In the genomic region with DNA sequence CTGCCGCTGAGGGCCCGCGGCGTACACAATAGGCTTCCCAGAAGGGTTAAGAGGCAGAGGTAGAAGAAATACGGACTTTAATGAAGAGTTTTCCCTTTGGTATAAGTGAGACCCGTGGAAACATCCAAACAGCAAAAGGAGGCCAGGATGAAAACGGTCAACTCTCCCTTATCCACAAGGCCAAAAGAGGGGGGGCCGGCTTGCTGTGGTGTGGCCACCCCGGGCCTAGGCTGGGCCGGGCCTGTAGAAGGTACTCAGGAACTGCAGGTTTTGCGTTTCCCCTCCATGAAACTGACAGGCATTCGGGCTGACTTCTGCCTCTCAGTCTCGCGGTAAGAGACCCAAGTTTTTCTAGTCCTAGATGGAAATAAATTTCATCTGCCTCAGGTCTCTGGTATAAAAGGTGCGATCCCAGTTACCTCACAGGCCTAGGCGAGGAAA, we compare ENCODE assay signal across 8 cellular contexts. TPM values are rescaled to one million over a fixed set of nuclear protein-coding genes. Genes with fewer than 3 reads are reported as not detected.
A peak's percentile ranks its signal among the peaks of the same experiment; 100 is the strongest.
DNase-seq lines count a peak whose midpoint lies in the region; ATAC-seq and TF ChIP-seq lines count a peak whose summit lies in the region.

No MANE protein-coding gene starts in this region.

- intact Hi-C loops in CD4-positive, alpha-beta T cell (cut with DNase I, micrococcal nuclease), result loop anchor here (1.0 to 5.0 kb wide), 4 partner anchors 37 to 100 kb away; a partner anchor contains a TSS
- intact Hi-C loops in dendritic cell treated with granulocyte-macrophage colony-stimulating factor and Interleukin-4, amounts not matched to agents 40 ng/mL and 50 ng/mL, for 4 days (cut with micrococcal nuclease), result loop anchor here (5.0 to 10.0 kb wide), 2 partner anchors 35 to 123 kb away; no protein-coding TSS in a partner anchor

- no peaks in the 10 kb centered on the region for H3K9me3 Mint-ChIP-seq in CD4-positive, alpha-beta T cell
- H3K9me3 Mint-ChIP-seq in dendritic cell treated with granulocyte-macrophage colony-stimulating factor and Interleukin-4, amounts not matched to agents 40 ng/mL and 50 ng/mL, for 4 days, result no peaks in the 10 kb centered on the region

- peaks cover 20% of the 10 kb centered on the region for H3K4me1 Mint-ChIP-seq in CD4-positive, alpha-beta T cell (ENCODE audit: low read depth)
- H3K4me1 Mint-ChIP-seq in dendritic cell treated with granulocyte-macrophage colony-stimulating factor and Interleukin-4, amounts not matched to agents 40 ng/mL and 50 ng/mL, for 4 days (ENCODE audit: low read depth), result peaks cover 55% of the 10 kb centered on the region

- POLR2A ChIA-PET in CD4-positive, alpha-beta T cell (lab: Charles Lee), result interaction anchor here (1.1 to 3.2 kb wide), 12 partner anchors 8 to 123 kb away, joined by 3 to 28 read pairs (median 9); a partner anchor contains a TSS

- ATAC-seq in CD4-positive, alpha-beta T cell (ENCODE audit: poor library complexity), result peak; percentile 14
- peak; percentile 11 for ATAC-seq in GM19455 (IDR thresholded peaks at IDR 0.05; ENCODE audit: unreplicated experiment)
- no peak for ATAC-seq in GM21381 (IDR thresholded peaks at IDR 0.05; ENCODE audit: unreplicated experiment)
- ATAC-seq in HG03442 (IDR thresholded peaks at IDR 0.05; ENCODE audit: unreplicated experiment), result no peak

- no peak for TF ChIP-seq CTCF in CD4-positive, alpha-beta T cell (IDR thresholded peaks at IDR 0.05)

- H3K9me3 ChIP-seq in CD4-positive, alpha-beta T cell (ENCODE audit: control insufficient read depth, low read length), result no peaks in the 10 kb centered on the region

- no peaks in the 10 kb centered on the region for H3K27me3 ChIP-seq in CD4-positive, alpha-beta T cell (ENCODE audit: control insufficient read depth, insufficient read depth, low read length)

- CTCF ChIA-PET in CD4-positive, alpha-beta T cell (lab: Charles Lee), result interaction anchor here (0.8 to 5.6 kb wide), 12 partner anchors 12 to 123 kb away, joined by 4 to 47 read pairs (median 6); a partner anchor contains a TSS

- H3K4me3 Mint-ChIP-seq in CD4-positive, alpha-beta T cell, result peak overlapping the region; percentile 88
- peak overlapping the region; percentile 87 for H3K4me3 Mint-ChIP-seq in dendritic cell treated with granulocyte-macrophage colony-stimulating factor and Interleukin-4, amounts not matched to agents 40 ng/mL and 50 ng/mL, for 4 days

- no peaks in the 10 kb centered on the region for H3K27me3 Mint-ChIP-seq in CD4-positive, alpha-beta T cell
- H3K27me3 Mint-ChIP-seq in dendritic cell treated with granulocyte-macrophage colony-stimulating factor and Interleukin-4, amounts not matched to agents 40 ng/mL and 50 ng/mL, for 4 days, result no peaks in the 10 kb centered on the region

- no peak for DNase-seq in CD4-positive, alpha-beta T cell
- DNase-seq in OCI-M1 (lab: John Stamatoyannopoulos, UW), result peak; percentile 81
- peak; percentile 28 for DNase-seq in midbrain (lab: John Stamatoyannopoulos, UW)
- DNase-seq in NCI-H446 treated with DMSO at 0.1 percent for 48 hours (lab: John Stamatoyannopoulos, UW), result no peak

- peak overlapping the region; percentile 95 for H3K27ac ChIP-seq in CD4-positive, alpha-beta T cell (ENCODE audit: low read depth, low read length)

- peak overlapping the region; percentile 91 for H3K27ac Mint-ChIP-seq in CD4-positive, alpha-beta T cell
- H3K27ac Mint-ChIP-seq in dendritic cell treated with granulocyte-macrophage colony-stimulating factor and Interleukin-4, amounts not matched to agents 40 ng/mL and 50 ng/mL, for 4 days, result peak overlapping the region; percentile 90

- H3K36me3 Mint-ChIP-seq in CD4-positive, alpha-beta T cell (ENCODE audit: low read depth), result peaks cover 63% of the 10 kb centered on the region
- H3K36me3 Mint-ChIP-seq in dendritic cell treated with granulocyte-macrophage colony-stimulating factor and Interleukin-4, amounts not matched to agents 40 ng/mL and 50 ng/mL, for 4 days (ENCODE audit: low read depth), result peaks cover 76% of the 10 kb centered on the region

RNA-seq across cellular contexts. Expression of a gene that starts 0.7 kb away (rescaled TPM):
- 10 to 100 TPM; 30.3 to 32.8 TPM for total RNA-seq in CD4-positive, alpha-beta T cell

RNA-seq across cellular contexts. Expression of a gene that starts 6.4 kb away (rescaled TPM):
- 100 to 1,000 TPM; 434 to 440 TPM for total RNA-seq in CD4-positive, alpha-beta T cell

RNA-seq across cellular contexts. Expression of a gene that starts 8.3 kb away (rescaled TPM):
- total RNA-seq in CD4-positive, alpha-beta T cell, result 10 to 100 TPM; 59.9 to 60.0 TPM

RNA-seq across cellular contexts. Expression of a gene that starts 12.2 kb away (rescaled TPM):
- 1 to 10 TPM; 1.4 to 3.9 TPM for total RNA-seq in CD4-positive, alpha-beta T cell

RNA-seq across cellular contexts. Expression of a gene that starts 20.9 kb away (rescaled TPM):
- 10 to 100 TPM; 16.7 to 19.4 TPM for total RNA-seq in CD4-positive, alpha-beta T cell

Comparison
In these comparisons a context has a peak if more than half of its experiments do, and no peak if none do; other contexts are left out.
1. ATAC-seq: peak in CD4-positive, alpha-beta T cell (single experiment) and GM19455 (single experiment); none in GM21381 (single experiment) and HG03442 (single experiment).
2. DNase-seq: peak in OCI-M1 (single experiment) and midbrain (single experiment); none in CD4-positive, alpha-beta T cell (0 of 10) and NCI-H446 treated with DMSO at 0.1 percent for 48 hours (single experiment).